1 cellular context compared by ENCODE assay signal in genomic region chr11:35969089-35970046, GRCh38.
TF ChIP-seq lines count a peak whose summit lies in the region.

No MANE protein-coding gene starts in this region.

TF ChIP-seq in HepG2, 621 proteins besides CTCF, POLR2A, EP300 and RAD21 (continued from another document):
- TF ChIP-seq ZHX2 (IDR thresholded peaks at IDR 0.05; ENCODE audit: low read depth) (no peak), ZHX2 (CRISPR knock-in tag; IDR thresholded peaks at IDR 0.05; ENCODE audit: borderline replicate concordance) (no peak), ZNF317 (CRISPR knock-in tag; IDR thresholded peaks at IDR 0.05) (no peak), ZNF672 (CRISPR knock-in tag; IDR thresholded peaks at IDR 0.05) (no peak), ZNF530 (CRISPR knock-in tag; IDR thresholded peaks at IDR 0.05; ENCODE audit: low read depth) (no peak), ZNF549 (CRISPR knock-in tag; IDR thresholded peaks at IDR 0.05) (no peak), GTF3A (CRISPR knock-in tag; conservative IDR thresholded peaks at IDR 0.05) (no peak), ZNF282 (IDR thresholded peaks at IDR 0.05; ENCODE audit: partially characterized antibody) (no peak), ARID2 (CRISPR knock-in tag; IDR thresholded peaks at IDR 0.05; ENCODE audit: borderline replicate concordance) (no peak), ZNF335 (CRISPR knock-in tag; IDR thresholded peaks at IDR 0.05) (no peak), TMF1 (CRISPR knock-in tag; IDR thresholded peaks at IDR 0.05; ENCODE audit: low read depth) (no peak)
